1 cellular context compared by ENCODE assay signal in genomic region chr2:74429487-74430451, GRCh38.
TF ChIP-seq lines count a peak whose summit lies in the region.

No MANE protein-coding gene starts in this region.

TF ChIP-seq in HepG2, 621 proteins besides CTCF, POLR2A, EP300 and RAD21 (continued from another document and continues in another):
- TF ChIP-seq ZNF280B (CRISPR knock-in tag; IDR thresholded peaks at IDR 0.05; ENCODE audit: borderline replicate concordance) = peak; percentile 93; the same call in 1 of the 2 replicates
- TF ChIP-seq, protein P1, sequence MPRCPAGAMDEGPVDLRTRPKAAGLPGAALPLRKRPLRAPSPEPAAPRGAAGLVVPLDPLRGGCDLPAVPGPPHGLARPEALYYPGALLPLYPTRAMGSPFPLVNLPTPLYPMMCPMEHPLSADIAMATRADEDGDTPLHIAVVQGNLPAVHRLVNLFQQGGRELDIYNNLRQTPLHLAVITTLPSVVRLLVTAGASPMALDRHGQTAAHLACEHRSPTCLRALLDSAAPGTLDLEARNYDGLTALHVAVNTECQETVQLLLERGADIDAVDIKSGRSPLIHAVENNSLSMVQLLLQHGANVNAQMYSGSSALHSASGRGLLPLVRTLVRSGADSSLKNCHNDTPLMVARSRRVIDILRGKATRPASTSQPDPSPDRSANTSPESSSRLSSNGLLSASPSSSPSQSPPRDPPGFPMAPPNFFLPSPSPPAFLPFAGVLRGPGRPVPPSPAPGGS (CRISPR knock-in tag; IDR thresholded peaks at IDR 0.05) = peak; percentile 74; the same call in 1 of the 2 replicates
- TF ChIP-seq RERE (CRISPR knock-in tag; IDR thresholded peaks at IDR 0.05; ENCODE audit: low read depth) = 0 out of 2 replicates have a peak, but pooled peaks have one; percentile 43
- no peak for TF ChIP-seq ZNF776 (CRISPR knock-in tag; IDR thresholded peaks at IDR 0.05)
- TF ChIP-seq, protein P2, sequence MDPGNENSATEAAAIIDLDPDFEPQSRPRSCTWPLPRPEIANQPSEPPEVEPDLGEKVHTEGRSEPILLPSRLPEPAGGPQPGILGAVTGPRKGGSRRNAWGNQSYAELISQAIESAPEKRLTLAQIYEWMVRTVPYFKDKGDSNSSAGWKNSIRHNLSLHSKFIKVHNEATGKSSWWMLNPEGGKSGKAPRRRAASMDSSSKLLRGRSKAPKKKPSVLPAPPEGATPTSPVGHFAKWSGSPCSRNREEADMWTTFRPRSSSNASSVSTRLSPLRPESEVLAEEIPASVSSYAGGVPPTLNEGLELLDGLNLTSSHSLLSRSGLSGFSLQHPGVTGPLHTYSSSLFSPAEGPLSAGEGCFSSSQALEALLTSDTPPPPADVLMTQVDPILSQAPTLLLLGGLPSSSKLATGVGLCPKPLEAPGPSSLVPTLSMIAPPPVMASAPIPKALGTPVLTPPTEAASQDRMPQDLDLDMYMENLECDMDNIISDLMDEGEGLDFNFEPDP (CRISPR knock-in tag; conservative IDR thresholded peaks at IDR 0.05) = no peak
- peak; percentile 64; the same call in 1 of the 2 replicates for TF ChIP-seq ZNF563 (CRISPR knock-in tag; IDR thresholded peaks at IDR 0.05)
- TF ChIP-seq KMT2A (CRISPR knock-in tag; IDR thresholded peaks at IDR 0.05) = peak; percentile 29; the same call in 1 of the 2 replicates
- peak; percentile 91 for TF ChIP-seq ZNF121 (CRISPR knock-in tag; IDR thresholded peaks at IDR 0.05)
- peak; percentile 70; the same call in 1 of the 2 replicates for TF ChIP-seq ZC3H13 (CRISPR knock-in tag; IDR thresholded peaks at IDR 0.05)
- no peak for TF ChIP-seq ZNF781 (CRISPR knock-in tag; IDR thresholded peaks at IDR 0.05; ENCODE audit: borderline replicate concordance, not compliant biosample characterization)
- peak; percentile 71; the same call in 1 of the 2 replicates for TF ChIP-seq TOPORS (CRISPR knock-in tag; IDR thresholded peaks at IDR 0.05)
- TF ChIP-seq RBFOX2 (IDR thresholded peaks at IDR 0.05; ENCODE audit: low read depth, low read length) = peak; percentile 60; the same call in 1 of the 2 replicates
- no peak for TF ChIP-seq MAF1 (CRISPR knock-in tag; IDR thresholded peaks at IDR 0.05; ENCODE audit: borderline replicate concordance)
- TF ChIP-seq TCF7 (IDR thresholded peaks at IDR 0.05; ENCODE audit: low read depth) = peak; percentile 32; the same call in 1 of the 2 replicates
- TF ChIP-seq PHF20 (CRISPR knock-in tag; IDR thresholded peaks at IDR 0.05) = no peak
- TF ChIP-seq, protein P3, sequence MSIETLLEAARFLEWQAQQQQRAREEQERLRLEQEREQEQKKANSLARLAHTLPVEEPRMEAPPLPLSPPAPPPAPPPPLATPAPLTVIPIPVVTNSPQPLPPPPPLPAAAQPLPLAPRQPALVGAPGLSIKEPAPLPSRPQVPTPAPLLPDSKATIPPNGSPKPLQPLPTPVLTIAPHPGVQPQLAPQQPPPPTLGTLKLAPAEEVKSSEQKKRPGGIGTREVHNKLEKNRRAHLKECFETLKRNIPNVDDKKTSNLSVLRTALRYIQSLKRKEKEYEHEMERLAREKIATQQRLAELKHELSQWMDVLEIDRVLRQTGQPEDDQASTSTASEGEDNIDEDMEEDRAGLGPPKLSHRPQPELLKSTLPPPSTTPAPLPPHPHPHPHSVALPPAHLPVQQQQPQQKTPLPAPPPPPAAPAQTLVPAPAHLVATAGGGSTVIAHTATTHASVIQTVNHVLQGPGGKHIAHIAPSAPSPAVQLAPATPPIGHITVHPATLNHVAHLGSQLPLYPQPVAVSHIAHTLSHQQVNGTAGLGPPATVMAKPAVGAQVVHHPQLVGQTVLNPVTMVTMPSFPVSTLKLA (IDR thresholded peaks at IDR 0.05) = no peak
- TF ChIP-seq, protein P4, sequence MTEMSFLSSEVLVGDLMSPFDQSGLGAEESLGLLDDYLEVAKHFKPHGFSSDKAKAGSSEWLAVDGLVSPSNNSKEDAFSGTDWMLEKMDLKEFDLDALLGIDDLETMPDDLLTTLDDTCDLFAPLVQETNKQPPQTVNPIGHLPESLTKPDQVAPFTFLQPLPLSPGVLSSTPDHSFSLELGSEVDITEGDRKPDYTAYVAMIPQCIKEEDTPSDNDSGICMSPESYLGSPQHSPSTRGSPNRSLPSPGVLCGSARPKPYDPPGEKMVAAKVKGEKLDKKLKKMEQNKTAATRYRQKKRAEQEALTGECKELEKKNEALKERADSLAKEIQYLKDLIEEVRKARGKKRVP (CRISPR knock-in tag; IDR thresholded peaks at IDR 0.05) = peak; percentile 33 to 51; a peak in 2 of 4 replicates
- 0 out of 2 replicates have a peak, but pooled peaks have one; percentile 42 for TF ChIP-seq MEIS1 (CRISPR knock-in tag; IDR thresholded peaks at IDR 0.05; ENCODE audit: borderline replicate concordance)
- no peak for TF ChIP-seq MXD4 (CRISPR knock-in tag; IDR thresholded peaks at IDR 0.05)
- TF ChIP-seq, protein P5, sequence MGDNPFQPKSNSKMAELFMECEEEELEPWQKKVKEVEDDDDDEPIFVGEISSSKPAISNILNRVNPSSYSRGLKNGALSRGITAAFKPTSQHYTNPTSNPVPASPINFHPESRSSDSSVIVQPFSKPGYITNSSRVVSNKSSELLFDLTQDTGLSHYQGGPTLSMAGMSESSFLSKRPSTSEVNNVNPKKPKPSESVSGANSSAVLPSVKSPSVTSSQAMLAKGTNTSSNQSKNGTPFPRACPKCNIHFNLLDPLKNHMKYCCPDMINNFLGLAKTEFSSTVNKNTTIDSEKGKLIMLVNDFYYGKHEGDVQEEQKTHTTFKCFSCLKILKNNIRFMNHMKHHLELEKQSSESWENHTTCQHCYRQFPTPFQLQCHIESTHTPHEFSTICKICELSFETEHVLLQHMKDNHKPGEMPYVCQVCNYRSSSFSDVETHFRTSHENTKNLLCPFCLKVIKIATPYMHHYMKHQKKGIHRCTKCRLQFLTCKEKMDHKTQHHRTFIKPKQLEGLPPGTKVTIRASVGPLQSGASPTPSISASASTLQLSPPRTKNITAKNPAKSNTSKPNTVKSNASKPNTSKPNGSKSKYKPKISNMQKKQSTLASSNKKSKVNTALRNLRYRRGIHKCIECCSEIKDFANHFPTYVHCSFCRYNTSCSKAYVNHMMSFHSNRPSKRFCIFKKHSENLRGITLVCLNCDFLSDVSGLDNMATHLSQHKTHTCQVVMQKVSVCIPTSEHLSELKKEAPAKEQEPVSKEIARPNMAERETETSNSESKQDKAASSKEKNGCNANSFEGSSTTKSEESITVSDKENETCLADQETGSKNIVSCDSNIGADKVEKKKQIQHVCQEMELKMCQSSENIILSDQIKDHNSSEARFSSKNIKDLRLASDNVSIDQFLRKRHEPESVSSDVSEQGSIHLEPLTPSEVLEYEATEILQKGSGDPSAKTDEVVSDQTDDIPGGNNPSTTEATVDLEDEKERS (CRISPR knock-in tag; IDR thresholded peaks at IDR 0.05) = no peak
- peak; percentile 83 for TF ChIP-seq GATAD2A (CRISPR knock-in tag; IDR thresholded peaks at IDR 0.05)
- no peak for TF ChIP-seq DDIT3 (CRISPR knock-in tag; IDR thresholded peaks at IDR 0.05)
- TF ChIP-seq ATF2 (CRISPR knock-in tag; IDR thresholded peaks at IDR 0.05) = peak; percentile 54
- peak; percentile 68 for TF ChIP-seq PITX1 (CRISPR knock-in tag; IDR thresholded peaks at IDR 0.05)
- TF ChIP-seq THAP7 (CRISPR knock-in tag; IDR thresholded peaks at IDR 0.05) = 0 out of 2 replicates have a peak, but pooled peaks have one; percentile 41
- TF ChIP-seq, protein P6, sequence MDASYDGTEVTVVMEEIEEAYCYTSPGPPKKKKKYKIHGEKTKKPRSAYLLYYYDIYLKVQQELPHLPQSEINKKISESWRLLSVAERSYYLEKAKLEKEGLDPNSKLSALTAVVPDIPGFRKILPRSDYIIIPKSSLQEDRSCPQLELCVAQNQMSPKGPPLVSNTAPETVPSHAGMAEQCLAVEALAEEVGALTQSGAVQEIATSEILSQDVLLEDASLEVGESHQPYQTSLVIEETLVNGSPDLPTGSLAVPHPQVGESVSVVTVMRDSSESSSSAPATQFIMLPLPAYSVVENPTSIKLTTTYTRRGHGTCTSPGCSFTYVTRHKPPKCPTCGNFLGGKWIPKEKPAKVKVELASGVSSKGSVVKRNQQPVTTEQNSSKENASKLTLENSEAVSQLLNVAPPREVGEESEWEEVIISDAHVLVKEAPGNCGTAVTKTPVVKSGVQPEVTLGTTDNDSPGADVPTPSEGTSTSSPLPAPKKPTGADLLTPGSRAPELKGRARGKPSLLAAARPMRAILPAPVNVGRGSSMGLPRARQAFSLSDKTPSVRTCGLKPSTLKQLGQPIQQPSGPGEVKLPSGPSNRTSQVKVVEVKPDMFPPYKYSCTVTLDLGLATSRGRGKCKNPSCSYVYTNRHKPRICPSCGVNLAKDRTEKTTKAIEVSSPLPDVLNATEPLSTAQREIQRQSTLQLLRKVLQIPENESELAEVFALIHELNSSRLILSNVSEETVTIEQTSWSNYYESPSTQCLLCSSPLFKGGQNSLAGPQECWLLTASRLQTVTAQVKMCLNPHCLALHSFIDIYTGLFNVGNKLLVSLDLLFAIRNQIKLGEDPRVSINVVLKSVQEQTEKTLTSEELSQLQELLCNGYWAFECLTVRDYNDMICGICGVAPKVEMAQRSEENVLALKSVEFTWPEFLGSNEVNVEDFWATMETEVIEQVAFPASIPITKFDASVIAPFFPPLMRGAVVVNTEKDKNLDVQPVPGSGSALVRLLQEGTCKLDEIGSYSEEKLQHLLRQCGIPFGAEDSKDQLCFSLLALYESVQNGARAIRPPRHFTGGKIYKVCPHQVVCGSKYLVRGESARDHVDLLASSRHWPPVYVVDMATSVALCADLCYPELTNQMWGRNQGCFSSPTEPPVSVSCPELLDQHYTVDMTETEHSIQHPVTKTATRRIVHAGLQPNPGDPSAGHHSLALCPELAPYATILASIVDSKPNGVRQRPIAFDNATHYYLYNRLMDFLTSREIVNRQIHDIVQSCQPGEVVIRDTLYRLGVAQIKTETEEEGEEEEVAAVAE (CRISPR knock-in tag; IDR thresholded peaks at IDR 0.05; ENCODE audit: borderline replicate concordance) = no peak
- peak; percentile 96 for TF ChIP-seq PHF21A (CRISPR knock-in tag; IDR thresholded peaks at IDR 0.05)
- TF ChIP-seq SAP130 (CRISPR knock-in tag; IDR thresholded peaks at IDR 0.05; ENCODE audit: low read depth) = peak; percentile 80
- no peak for TF ChIP-seq ZNF430 (CRISPR knock-in tag; IDR thresholded peaks at IDR 0.05)
- peak; percentile 64 for TF ChIP-seq HMG20A (CRISPR knock-in tag; IDR thresholded peaks at IDR 0.05; ENCODE audit: borderline replicate concordance)
